In genomic region chr1:119647228-119647733, GRCh38 we compare ENCODE assay signal across 1 cellular context.
TF ChIP-seq lines count a peak whose summit lies in the region.

No MANE protein-coding gene starts in this region.

TF ChIP-seq in HepG2, 621 proteins besides CTCF, POLR2A, EP300 and RAD21 (continued from another document):
- TF ChIP-seq RBM39 (IDR thresholded peaks at IDR 0.05; ENCODE audit: low read depth, low read length, poor library complexity, severe bottlenecking) (peak; percentile 46), RFXAP (CRISPR knock-in tag; IDR thresholded peaks at IDR 0.05; ENCODE audit: borderline replicate concordance) (no peak), BHLHE40 (IDR thresholded peaks at IDR 0.05; ENCODE audit: low read length) (no peak), KDM2A (CRISPR knock-in tag; IDR thresholded peaks at IDR 0.05; ENCODE audit: borderline replicate concordance, low read depth) (peak; percentile 50; the same call in 1 of the 2 replicates), ZBTB7B (CRISPR knock-in tag; IDR thresholded peaks at IDR 0.05) (peak; percentile 87; the same call in 1 of the 2 replicates), ZNF687 (CRISPR knock-in tag; IDR thresholded peaks at IDR 0.05) (peak; percentile 52; the same call in 1 of the 2 replicates), ZBTB26 (CRISPR knock-in tag; IDR thresholded peaks at IDR 0.05; ENCODE audit: borderline replicate concordance) (0 out of 2 replicates have a peak, but pooled peaks have one; percentile 16), ZNF607 (CRISPR knock-in tag; IDR thresholded peaks at IDR 0.05; ENCODE audit: borderline replicate concordance) (peak; percentile 3; the same call in 1 of the 2 replicates), ZNF777 (CRISPR knock-in tag; IDR thresholded peaks at IDR 0.05) (peak; percentile 38; the same call in 1 of the 2 replicates), ZBTB20 (CRISPR knock-in tag; IDR thresholded peaks at IDR 0.05; ENCODE audit: borderline replicate concordance, low read depth) (0 out of 2 replicates have a peak, but pooled peaks have one; percentile 10), ARHGAP35 (CRISPR knock-in tag; IDR thresholded peaks at IDR 0.05; ENCODE audit: borderline replicate concordance) (0 out of 2 replicates have a peak, but pooled peaks have one; percentile 8), AHDC1 (CRISPR knock-in tag; IDR thresholded peaks at IDR 0.05; ENCODE audit: borderline replicate concordance) (0 out of 2 replicates have a peak, but pooled peaks have one; percentile 26), ZSCAN22 (CRISPR knock-in tag; IDR thresholded peaks at IDR 0.05) (peak; percentile 72; the same call in 1 of the 2 replicates), GPN1 (CRISPR knock-in tag; IDR thresholded peaks at IDR 0.05; ENCODE audit: borderline replicate concordance) (no peak), PTBP1 (IDR thresholded peaks at IDR 0.05; ENCODE audit: low read depth, low read length, poor library complexity, severe bottlenecking) (peak; percentile 43), ZNF572 (CRISPR knock-in tag; IDR thresholded peaks at IDR 0.05) (0 out of 2 replicates have a peak, but pooled peaks have one; percentile 68), MAX (IDR thresholded peaks at IDR 0.05) (peak; percentile 16; the same call in 1 of the 2 replicates), ZSCAN25 (CRISPR knock-in tag; IDR thresholded peaks at IDR 0.05) (0 out of 2 replicates have a peak, but pooled peaks have one; percentile 30), KDM3A (CRISPR knock-in tag; IDR thresholded peaks at IDR 0.05; ENCODE audit: low read depth) (0 out of 2 replicates have a peak, but pooled peaks have one; percentile 9), PRDM15 (CRISPR knock-in tag; IDR thresholded peaks at IDR 0.05) (0 out of 2 replicates have a peak, but pooled peaks have one; percentile 39), AFF4 (CRISPR knock-in tag; IDR thresholded peaks at IDR 0.05) (0 out of 2 replicates have a peak, but pooled peaks have one; percentile 48), TSC22D2 (CRISPR knock-in tag; IDR thresholded peaks at IDR 0.05; ENCODE audit: borderline replicate concordance) (no peak), EED (CRISPR knock-in tag; IDR thresholded peaks at IDR 0.05) (no peak), SP4 (CRISPR knock-in tag; IDR thresholded peaks at IDR 0.05) (0 out of 2 replicates have a peak, but pooled peaks have one; percentile 27)
